Comparison of ENCODE assay signal across 19 cellular contexts in genomic region chr18:22552899-22553460, GRCh38.
"Had no signal": no experiment of that assay in that cellular context is flagged by ENCODE, and none has a peak within 500 bp of the region (broad histone marks: within the 10 kb centered on the region; RNA-seq: fewer than 3 reads in every experiment).

No MANE protein-coding gene starts in this region.

- H3K4me3 ChIP-seq: left lung, right atrium auricular region had no signal

- H3K27ac ChIP-seq: left lung had no signal

- H3K4me1 ChIP-seq: left lung had no signal

- ATAC-seq: activated CD8-positive, alpha-beta T cell treated with anti-CD3 and anti-CD28 coated beads for 36 hours; activated T-cell treated with anti-CD3 and anti-CD28 coated beads, Interleukin-2, amount 50 U/mL, for 4 hours; left lung; natural killer cell treated with Interleukin-12 subunit alpha and Interleukin-12 subunit beta and Interleukin-15 and Interleukin-18, amount 100 ng/mL, for 72 hours; stimulated activated naive B cell treated with anti-CD40 and anti-IgM and Interleukin-4, amounts not matched to agents 10 μg/mL and 1 μg/mL and 100 μg/mL, for 72 hours; T-helper 17 cell; WTC11 had no signal

- DNase-seq: activated CD4-positive, alpha-beta T cell treated with anti-CD3 and anti-CD28 coated beads for 48 hours; activated CD8-positive, alpha-beta T cell treated with anti-CD3 and anti-CD28 coated beads for 36 hours; activated effector memory CD4-positive, alpha-beta T cell treated with Interleukin-2 at 50 U/mL for 16 hours; activated naive CD4-positive, alpha-beta T cell treated with anti-CD3 and anti-CD28 coated beads, Interleukin-2, amount 50 U/mL, for 16 hours; activated T-cell treated with anti-CD3 and anti-CD28 coated beads, Interleukin-2, amount 50 U/mL, for 4 hours; cerebellar nuclear complex; erythroblast; islet precursor cell; left lung; mesendoderm; nucleus accumbens; stimulated activated CD4-positive, alpha-beta T cell treated with anti-CD3 and anti-CD28 coated beads, Interleukin-15, amount 100 ng/mL, for 24 hours; stimulated activated CD4-positive, alpha-beta T cell treated with anti-CD3 and anti-CD28 coated beads, Interleukin-4, amount 100 ng/mL, for 1 hour; stimulated activated naive B cell treated with anti-CD40 and anti-IgM and Interleukin-4, amounts not matched to agents 10 μg/mL and 1 μg/mL and 100 μg/mL, for 72 hours; T-helper 17 cell; trophoblast cell had no signal

- H3K9me3 ChIP-seq: left lung, right atrium auricular region had no signal

- H3K36me3 ChIP-seq: left lung, right atrium auricular region had no signal

- H3K27me3 ChIP-seq: right atrium auricular region had no signal
